In the genomic region with DNA sequence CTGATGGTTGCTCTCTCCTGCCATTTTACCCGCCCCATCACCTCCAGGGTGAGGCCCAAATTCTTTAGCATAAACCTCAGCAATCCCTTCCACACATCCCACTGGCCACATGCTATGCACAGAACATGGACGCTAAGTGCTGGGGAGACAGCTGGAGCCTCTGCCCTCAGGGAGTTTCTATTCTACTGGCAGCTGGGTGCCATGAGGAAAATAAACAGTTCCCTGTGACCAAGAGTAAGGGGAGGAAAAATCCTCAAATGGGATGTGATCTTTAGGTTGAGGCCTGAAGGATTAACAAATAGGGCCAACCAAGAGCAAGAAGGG, we compare ENCODE assay signal across 9 cellular contexts. TPM values are rescaled to one million over a fixed set of nuclear protein-coding genes. Genes with fewer than 3 reads are reported as not detected.
DNase-seq lines count a peak whose midpoint lies in the region; ATAC-seq and TF ChIP-seq lines count a peak whose summit lies in the region.
"Had no signal": no experiment of that assay in that cellular context is flagged by ENCODE, and none has a peak within 500 bp of the region (broad histone marks: within the 10 kb centered on the region; RNA-seq: fewer than 3 reads in every experiment).

No MANE protein-coding gene starts in this region.

- peak overlapping the region; percentile 89 for H3K4me3 Mint-ChIP-seq in activated naive CD4-positive, alpha-beta T cell treated with anti-CD3 and anti-CD28 coated beads, Interleukin-2, amount 10 ng/mL, durations not matched to agents 7 days and 5 days
- H3K4me3 Mint-ChIP-seq in activated naive CD8-positive, alpha-beta T cell treated with anti-CD3 and anti-CD28 coated beads, Interleukin-2, amount 50 U/mL, for 24 hours = peak overlapping the region; percentile 82

- no peak for TF ChIP-seq EP300 in upper lobe of left lung (IDR thresholded peaks at IDR 0.05)

- H3K9me3 ChIP-seq in lung (ENCODE audit: control insufficient read depth in 2 of 2, insufficient read depth in 1 of 2, low read length in 1 of 2) = peaks cover 0 to under 1% of the 10 kb centered on the region in 2 donors
- peaks cover 2 to 4% (median 2%) of the 10 kb centered on the region in 4 donors for H3K9me3 ChIP-seq in upper lobe of left lung

- no peak for ATAC-seq in activated naive CD8-positive, alpha-beta T cell treated with anti-CD3 and anti-CD28 coated beads, Interleukin-2, amount 50 U/mL, for 24 hours
- ATAC-seq in lung (ENCODE audit: insufficient read depth, low FRiP score) = no peak
- no peak for ATAC-seq in upper lobe of left lung (ENCODE audit: low FRiP score in 2 of 2)

- 98 to 100% methylated on average over 2 of the region's 2 CpGs for WGBS in lung, 2 donors
- WGBS in upper lobe of left lung, 2 donors = 82 to 89% methylated on average over 2 of the region's 2 CpGs

- H3K27me3 ChIP-seq in lung (ENCODE audit: control insufficient read depth, insufficient read depth) (no peaks in the 10 kb centered on the region), upper lobe of left lung (no peaks in the 10 kb centered on the region)

- no peak for TF ChIP-seq POLR2A in upper lobe of left lung (IDR thresholded peaks at IDR 0.05)

- peak overlapping the region; percentile 81 to 99 for H3K27ac ChIP-seq in lung (ENCODE audit: low read depth in 1 of 2, low read length in 1 of 2)
- H3K27ac ChIP-seq in upper lobe of left lung = peak overlapping the region; percentile 92 to 98 (median 94)

- H3K36me3 Mint-ChIP-seq in activated naive CD4-positive, alpha-beta T cell treated with anti-CD3 and anti-CD28 coated beads, Interleukin-2, amount 10 ng/mL, durations not matched to agents 7 days and 5 days = peaks cover 41% of the 10 kb centered on the region
- H3K36me3 Mint-ChIP-seq in activated naive CD8-positive, alpha-beta T cell treated with anti-CD3 and anti-CD28 coated beads, Interleukin-2, amount 50 U/mL, for 24 hours (ENCODE audit: low read depth) = peaks cover 19% of the 10 kb centered on the region

- peaks cover 1% of the 10 kb centered on the region for H3K27me3 Mint-ChIP-seq in activated naive CD4-positive, alpha-beta T cell treated with anti-CD3 and anti-CD28 coated beads, Interleukin-2, amount 10 ng/mL, durations not matched to agents 7 days and 5 days
- no peaks in the 10 kb centered on the region for H3K27me3 Mint-ChIP-seq in activated naive CD8-positive, alpha-beta T cell treated with anti-CD3 and anti-CD28 coated beads, Interleukin-2, amount 50 U/mL, for 24 hours

- H3K4me3 ChIP-seq in lung = peak overlapping the region; percentile 94
- peak overlapping the region in 3 of 4 donors; percentile 75 to 80 (median 77) for H3K4me3 ChIP-seq in upper lobe of left lung

- H3K36me3 ChIP-seq in lung (ENCODE audit: control insufficient read depth in 2 of 2, insufficient read depth in 2 of 2, low read length in 2 of 2) = peaks cover 0 to 7% of the 10 kb centered on the region in 2 donors
- H3K36me3 ChIP-seq in upper lobe of left lung = peaks cover 0 to 6% (median 2%) of the 10 kb centered on the region in 4 donors

- H3K4me1 Mint-ChIP-seq in activated naive CD4-positive, alpha-beta T cell treated with anti-CD3 and anti-CD28 coated beads, Interleukin-2, amount 10 ng/mL, durations not matched to agents 7 days and 5 days = peaks cover 55% of the 10 kb centered on the region
- peaks cover 40% of the 10 kb centered on the region for H3K4me1 Mint-ChIP-seq in activated naive CD8-positive, alpha-beta T cell treated with anti-CD3 and anti-CD28 coated beads, Interleukin-2, amount 50 U/mL, for 24 hours

- CTCF ChIA-PET in activated naive CD4-positive, alpha-beta T cell treated with anti-CD3 and anti-CD28 coated beads, Interleukin-2, amount 10 ng/mL, durations not matched to agents 7 days and 5 days (lab: Charles Lee) = interaction anchor here (0.6 to 0.7 kb wide), 2 partner anchors 419 to 427 kb away, joined by 3 to 6 read pairs; no protein-coding TSS in a partner anchor

- DNase-seq in activated naive CD4-positive, alpha-beta T cell treated with anti-CD3 and anti-CD28 coated beads, Interleukin-2, amount 10 ng/mL, durations not matched to agents 7 days and 5 days = no peak
- no peak for DNase-seq in activated naive CD4-positive, alpha-beta T cell (lab: John Stamatoyannopoulos, UW)
- DNase-seq in activated naive CD8-positive, alpha-beta T cell treated with anti-CD3 and anti-CD28 coated beads, Interleukin-2, amount 50 U/mL, for 24 hours = no peak
- no peak for DNase-seq in lung (ENCODE audit: low spot score)
- no peak for DNase-seq in upper lobe of left lung
- DNase-seq in DMS79 (lab: John Stamatoyannopoulos, UW) = no peak
- DNase-seq in central memory CD4-positive, alpha-beta T cell = no peak
- DNase-seq in NCI-H82 (lab: John Stamatoyannopoulos, UW) = no peak
- DNase-seq: HCEC 1CT had no signal

- H3K4me1 ChIP-seq in lung (ENCODE audit: control insufficient read depth in 2 of 2, insufficient read depth in 2 of 2, low read length in 2 of 2) (peaks cover 10 to 27% of the 10 kb centered on the region in 2 donors), upper lobe of left lung (peaks cover 33 to 48% (median 39%) of the 10 kb centered on the region in 4 donors)

- no peak for TF ChIP-seq CTCF in lung (IDR thresholded peaks at IDR 0.05; ENCODE audit: control extremely low read depth, extremely low read depth)
- TF ChIP-seq CTCF in upper lobe of left lung (IDR thresholded peaks at IDR 0.05) = no peak

- H3K27ac Mint-ChIP-seq in activated naive CD4-positive, alpha-beta T cell treated with anti-CD3 and anti-CD28 coated beads, Interleukin-2, amount 10 ng/mL, durations not matched to agents 7 days and 5 days = peak overlapping the region; percentile 91
- peak overlapping the region; percentile 84 for H3K27ac Mint-ChIP-seq in activated naive CD8-positive, alpha-beta T cell treated with anti-CD3 and anti-CD28 coated beads, Interleukin-2, amount 50 U/mL, for 24 hours

- H3K9me3 Mint-ChIP-seq in activated naive CD4-positive, alpha-beta T cell treated with anti-CD3 and anti-CD28 coated beads, Interleukin-2, amount 10 ng/mL, durations not matched to agents 7 days and 5 days = peaks cover 10% of the 10 kb centered on the region
- H3K9me3 Mint-ChIP-seq in activated naive CD8-positive, alpha-beta T cell treated with anti-CD3 and anti-CD28 coated beads, Interleukin-2, amount 50 U/mL, for 24 hours = peaks cover 10% of the 10 kb centered on the region

RNA-seq across cellular contexts. Expression of gene PARP12, which starts 1.2 kb away (rescaled TPM):
- total RNA-seq in lung = 10 to 100 TPM; 49.6 to 56.8 TPM
- polyA plus RNA-seq in lung = 10 to 100 TPM; 30.0 to 45.7 TPM
- 100 to 1,000 TPM in 3 of 6 donors, 10 to 100 TPM in 3; 74.8 to 151 (median 100) TPM for total RNA-seq in upper lobe of left lung
